Comparison of ENCODE assay signal across 8 cellular contexts in genomic region chr2:207394812-207395534, GRCh38.
A peak's percentile ranks its signal among the peaks of the same experiment; 100 is the strongest.
DNase-seq lines count a peak whose midpoint lies in the region; ATAC-seq and TF ChIP-seq lines count a peak whose summit lies in the region.

No MANE protein-coding gene starts in this region.

- peak overlapping the region; percentile 99 for H3K27ac ChIP-seq in PC-3 (ENCODE audit: low read length)

- TF ChIP-seq CTCF in PC-3 (conservative IDR thresholded peaks at IDR 0.05; ENCODE audit: low read depth, low read length) (no peak), epithelial cell of proximal tubule (conservative IDR thresholded peaks at IDR 0.05; ENCODE audit: low read depth, low read length) (no peak)

- H3F3A ChIP-seq in PC-3 (ENCODE audit: low read length, unreplicated experiment), result peaks cover 4% of the 10 kb centered on the region

- H3K4me3 ChIP-seq in PC-3 (ENCODE audit: low read length), result peak overlapping the region; percentile 40
- H3K4me3 ChIP-seq in epithelial cell of proximal tubule (ENCODE audit: low read depth, low read length), result no peak overlapping the region

- no peaks in the 10 kb centered on the region for H3K79me2 ChIP-seq in PC-3 (ENCODE audit: low read length)

- peak overlapping the region; percentile 44 for H2AFZ ChIP-seq in PC-3 (ENCODE audit: low read length)

- no peaks in the 10 kb centered on the region for H4K20me1 ChIP-seq in PC-3 (ENCODE audit: low read length)

- no peaks in the 10 kb centered on the region for H3K9me2 ChIP-seq in PC-3 (replicated peaks; ENCODE audit: low read length)

- no peaks in the 10 kb centered on the region for H3K36me3 ChIP-seq in PC-3 (ENCODE audit: low read depth, low read length)

- no peaks in the 10 kb centered on the region for H3K27me3 ChIP-seq in PC-3 (ENCODE audit: low read length)

- BruUV-seq in PC-3 (replicated peaks; lab: Mats Ljungman, UMichigan), result no TSS peak

- peak overlapping the region; percentile 89 for H3K9ac ChIP-seq in PC-3 (ENCODE audit: low read length)

- peaks cover 23% of the 10 kb centered on the region for H3K4me1 ChIP-seq in PC-3 (ENCODE audit: insufficient read depth, low read length)

- POLR2A ChIA-PET in PC-3 (lab: Charles Lee; ENCODE audit: unreplicated experiment), result interaction anchor here (0.7 kb wide), 1 partner anchor 138 kb away, joined by 3 read pairs; no protein-coding TSS in a partner anchor

- CTCF ChIA-PET in PC-3 (lab: Charles Lee), result interaction anchor here (0.5 to 0.6 kb wide), 2 partner anchors 229 to 371 kb away, joined by 3 to 10 read pairs; partner anchors contain the start of gene KLF7

- peak; percentile 92 to 95 for ATAC-seq in activated CD4-positive, CD25-positive, alpha-beta regulatory T cell treated with anti-CD3 and anti-CD28 coated beads, Interleukin-2, amount 50 U/mL, for 24 hours
- peak; percentile 86 for ATAC-seq in PC-3
- ATAC-seq in GM21529 (IDR thresholded peaks at IDR 0.05; ENCODE audit: unreplicated experiment), result no peak

- DNase-seq in activated CD4-positive, CD25-positive, alpha-beta regulatory T cell treated with anti-CD3 and anti-CD28 coated beads, Interleukin-2, amount 50 U/mL, for 72 hours, result no peak
- DNase-seq in PC-3 (peak; percentile 99), epithelial cell of proximal tubule (ENCODE audit: low read depth) (peak; percentile 93), NCI-H526 (lab: John Stamatoyannopoulos, UW) (no peak), occipital lobe (lab: John Stamatoyannopoulos, UW) (no peak)
- peak; percentile 21 to 48 for DNase-seq in stimulated activated CD4-positive, alpha-beta T cell treated with anti-CD3 and anti-CD28 coated beads, Interleukin-2, amount 100 ng/mL, for 48 hours

- intact Hi-C loops in PC-3 (cut with micrococcal nuclease), result loop anchor here (1.0 to 2.0 kb wide), 7 partner anchors 54 to 228 kb away; no protein-coding TSS in a partner anchor

- H3K4me2 ChIP-seq in PC-3 (ENCODE audit: low read length), result peak overlapping the region; percentile 74

- H3K9me3 ChIP-seq in PC-3 (ENCODE audit: low read length), result no peaks in the 10 kb centered on the region

Comparison
In these comparisons a context has a peak if more than half of its experiments do, and no peak if none do; other contexts are left out.
1. DNase-seq: peak in PC-3 (single experiment), epithelial cell of proximal tubule (single experiment) and stimulated activated CD4-positive, alpha-beta T cell treated with anti-CD3 and anti-CD28 coated beads, Interleukin-2, amount 100 ng/mL, for 48 hours (2 of 2); none in activated CD4-positive, CD25-positive, alpha-beta regulatory T cell treated with anti-CD3 and anti-CD28 coated beads, Interleukin-2, amount 50 U/mL, for 72 hours (single experiment), NCI-H526 (0 of 2) and occipital lobe (single experiment).